In the genomic region with DNA sequence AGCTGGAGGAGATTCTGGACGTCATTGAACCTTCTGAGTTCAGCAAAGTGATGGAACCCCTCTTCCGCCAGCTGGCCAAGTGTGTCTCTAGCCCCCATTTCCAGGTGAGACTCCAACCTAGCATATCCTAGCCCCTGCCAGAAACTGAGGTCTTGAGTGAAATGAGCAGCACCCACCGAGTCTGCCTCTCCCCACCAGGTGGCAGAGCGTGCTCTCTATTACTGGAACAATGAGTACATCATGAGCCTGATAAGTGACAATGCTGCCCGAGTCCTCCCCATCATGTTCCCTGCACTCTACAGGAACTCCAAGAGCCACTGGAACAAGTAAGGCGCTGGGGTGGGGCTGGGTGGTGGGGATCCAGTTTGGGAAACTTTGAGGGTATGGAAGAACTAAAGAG, we compare ENCODE assay signal across 8 cellular contexts. TPM values are rescaled to one million over a fixed set of nuclear protein-coding genes. Genes with fewer than 3 reads are reported as not detected.
DNase-seq lines count a peak whose midpoint lies in the region; ATAC-seq and TF ChIP-seq lines count a peak whose summit lies in the region.

No MANE protein-coding gene starts in this region.

- in situ Hi-C loops in KBM-7 (cut with MboI; ENCODE audit: low pct_unique_long_range_greater_than_20kb, low sequenced_read_pairs), result no loop called here

- CTCF ChIA-PET in activated CD4-positive, alpha-beta T cell treated with anti-CD3 and anti-CD28 coated beads for 36 hours (lab: Charles Lee), result interaction anchor here (0.7 to 5.8 kb wide), 4 partner anchors 25 to 275 kb away, joined by 3 to 32 read pairs (median 4); no protein-coding TSS in a partner anchor

- H3K27ac Mint-ChIP-seq in activated CD4-positive, alpha-beta T cell treated with anti-CD3 and anti-CD28 coated beads for 36 hours, result no peak overlapping the region
- no peak overlapping the region for H3K27ac Mint-ChIP-seq in mesothelial cell of epicardium

- DNase-seq in Daoy (ENCODE audit: low read depth) (peak; percentile 31), KBM-7 (peak; percentile 48), fibroblast of pulmonary artery (ENCODE audit: low read depth) (peak; percentile 59), mesothelial cell of epicardium (ENCODE audit: low spot score in 2 of 2, unreplicated experiment in 2 of 2) (no peak)
- peak; percentile 66 for DNase-seq in activated CD4-positive, alpha-beta T cell treated with anti-CD3 and anti-CD28 coated beads for 36 hours
- peak; percentile 20 to 30 for DNase-seq in stimulated activated CD4-positive, alpha-beta T cell treated with anti-CD3 and anti-CD28 coated beads, Interleukin-4, amount 100 ng/mL, for 4 hours

- POLR2A ChIA-PET in activated CD4-positive, alpha-beta T cell treated with anti-CD3 and anti-CD28 coated beads for 36 hours (lab: Charles Lee), result interaction anchor here (0.6 kb wide), 1 partner anchor 1185 kb away, joined by 3 read pairs; no protein-coding TSS in a partner anchor

- H3K4me3 ChIP-seq in fibroblast of pulmonary artery (replicated peaks; ENCODE audit: low read depth, low read length), result no peak overlapping the region

- intact Hi-C loops in activated CD4-positive, alpha-beta T cell treated with anti-CD3 and anti-CD28 coated beads for 36 hours (cut with DNase I, micrococcal nuclease), result loop anchor here in 1 of 2 experiments (1.0 kb wide), 1 partner anchor 134 kb away; no protein-coding TSS in a partner anchor

- peak; percentile 60 for TF ChIP-seq CTCF in fibroblast of pulmonary artery (IDR thresholded peaks at IDR 0.05; ENCODE audit: low read length, missing control alignments)
- no peak for TF ChIP-seq CTCF in mesothelial cell of epicardium (IDR thresholded peaks at IDR 0.05; ENCODE audit: unreplicated experiment)

- ATAC-seq in activated CD4-positive, alpha-beta T cell treated with anti-CD3 and anti-CD28 coated beads for 36 hours, result no peak
- ATAC-seq in HG02870 (IDR thresholded peaks at IDR 0.05; ENCODE audit: unreplicated experiment) (no peak), GM19035 (IDR thresholded peaks at IDR 0.05; ENCODE audit: unreplicated experiment) (no peak)

- H3K27me3 Mint-ChIP-seq in activated CD4-positive, alpha-beta T cell treated with anti-CD3 and anti-CD28 coated beads for 36 hours, result no peaks in the 10 kb centered on the region
- H3K27me3 Mint-ChIP-seq in mesothelial cell of epicardium (ENCODE audit: low read depth), result no peaks in the 10 kb centered on the region

- H3K4me3 Mint-ChIP-seq in activated CD4-positive, alpha-beta T cell treated with anti-CD3 and anti-CD28 coated beads for 36 hours, result no peak overlapping the region
- H3K4me3 Mint-ChIP-seq in mesothelial cell of epicardium, result no peak overlapping the region

- H3K9me3 Mint-ChIP-seq in activated CD4-positive, alpha-beta T cell treated with anti-CD3 and anti-CD28 coated beads for 36 hours (ENCODE audit: low read depth), result no peaks in the 10 kb centered on the region
- H3K9me3 Mint-ChIP-seq in mesothelial cell of epicardium, result no peaks in the 10 kb centered on the region

- H3K36me3 Mint-ChIP-seq in activated CD4-positive, alpha-beta T cell treated with anti-CD3 and anti-CD28 coated beads for 36 hours (ENCODE audit: low read depth), result peaks cover 53% of the 10 kb centered on the region
- H3K36me3 Mint-ChIP-seq in mesothelial cell of epicardium, result peaks cover 18% of the 10 kb centered on the region

- peaks cover 22% of the 10 kb centered on the region for H3K4me1 Mint-ChIP-seq in activated CD4-positive, alpha-beta T cell treated with anti-CD3 and anti-CD28 coated beads for 36 hours
- H3K4me1 Mint-ChIP-seq in mesothelial cell of epicardium, result peaks cover 19% of the 10 kb centered on the region

RNA-seq across cellular contexts. Expression of a gene that starts 4.6 kb away (rescaled TPM):
- 149 and 167 TPM in 2 replicates for total RNA-seq in Daoy (2014; rRNA removed; shearing (Covaris generic))
- total RNA-seq in activated CD4-positive, alpha-beta T cell treated with anti-CD3 and anti-CD28 coated beads for 36 hours, result 100 to 1,000 TPM in 1 of 2 experiments, 10 to 100 TPM in 1; 93.4 to 129 TPM
- 56.3 to 64.2 TPM (median 60.1 TPM) in 3 replicates for total RNA-seq in mesothelial cell of epicardium

RNA-seq across cellular contexts. Expression of a gene that starts 4.9 kb away (rescaled TPM):
- total RNA-seq in Daoy (2014; rRNA removed; shearing (Covaris generic)), result 80.9 and 93.8 TPM in 2 replicates
- 10 to 100 TPM; 58.3 to 65.2 TPM for total RNA-seq in activated CD4-positive, alpha-beta T cell treated with anti-CD3 and anti-CD28 coated beads for 36 hours
- total RNA-seq in mesothelial cell of epicardium, result 88.3 to 97.3 TPM (median 95.1 TPM) in 3 replicates

RNA-seq across cellular contexts. Expression of a gene that starts 12.3 kb away (rescaled TPM):
- 188 and 208 TPM in 2 replicates for total RNA-seq in Daoy (2014; rRNA removed; shearing (Covaris generic))
- 10 to 100 TPM; 45.8 to 48.1 TPM for total RNA-seq in activated CD4-positive, alpha-beta T cell treated with anti-CD3 and anti-CD28 coated beads for 36 hours
- 44.2 to 45.9 TPM (median 45.1 TPM) in 3 replicates for total RNA-seq in mesothelial cell of epicardium

RNA-seq across cellular contexts. Expression of a gene that starts 24.8 kb away (rescaled TPM):
- total RNA-seq in Daoy (2014; rRNA removed; shearing (Covaris generic)), result 63.0 and 73.4 TPM in 2 replicates
- total RNA-seq in activated CD4-positive, alpha-beta T cell treated with anti-CD3 and anti-CD28 coated beads for 36 hours, result 10 to 100 TPM; 51.0 to 57.3 TPM
- total RNA-seq in mesothelial cell of epicardium, result 45.1 to 46.3 TPM (median 46.2 TPM) in 3 replicates

RNA-seq across cellular contexts. Expression of a gene that starts 30.1 kb away (rescaled TPM):
- 74.1 and 88.3 TPM in 2 replicates for total RNA-seq in Daoy (2014; rRNA removed; shearing (Covaris generic))
- total RNA-seq in activated CD4-positive, alpha-beta T cell treated with anti-CD3 and anti-CD28 coated beads for 36 hours, result 10 to 100 TPM; 10.7 to 14.6 TPM
- total RNA-seq in mesothelial cell of epicardium, result 31.2 to 32.9 TPM (median 32.3 TPM) in 3 replicates

Comparison
In these comparisons a context has a peak if more than half of its experiments do, and no peak if none do; other contexts are left out.
1. DNase-seq: peak in Daoy (single experiment), KBM-7 (single experiment), activated CD4-positive, alpha-beta T cell treated with anti-CD3 and anti-CD28 coated beads for 36 hours (single experiment), fibroblast of pulmonary artery (single experiment) and stimulated activated CD4-positive, alpha-beta T cell treated with anti-CD3 and anti-CD28 coated beads, Interleukin-4, amount 100 ng/mL, for 4 hours (2 of 2); none in mesothelial cell of epicardium (0 of 2).